11 cellular contexts compared by ENCODE assay signal in genomic region chr6:132132420-132132819, GRCh38.
DNase-seq lines count a peak whose midpoint lies in the region; ATAC-seq and TF ChIP-seq lines count a peak whose summit lies in the region.
"Had no signal": no experiment of that assay in that cellular context is flagged by ENCODE, and none has a peak within 500 bp of the region (broad histone marks: within the 10 kb centered on the region; RNA-seq: fewer than 3 reads in every experiment).

No MANE protein-coding gene starts in this region.

- peaks cover 0 to 6% (median 0%) of the 10 kb centered on the region in 5 experiments for H3K9me3 Mint-ChIP-seq in brain
- H3K9me3 Mint-ChIP-seq: stimulated activated memory B cell treated with anti-CD40 and anti-IgM and Interleukin-4, amounts not matched to agents 10 μg/mL and 1 μg/mL and 100 μg/mL, for 72 hours had no signal

- no peaks in the 10 kb centered on the region for H3K9me3 ChIP-seq in GM23248 (ENCODE audit: low read depth)
- H3K9me3 ChIP-seq in gastrocnemius medialis = no peaks in the 10 kb centered on the region
- H3K9me3 ChIP-seq: Caco-2 had no signal

- H3K4me3 Mint-ChIP-seq in brain = no peak overlapping the region
- H3K4me3 Mint-ChIP-seq: stimulated activated memory B cell treated with anti-CD40 and anti-IgM and Interleukin-4, amounts not matched to agents 10 μg/mL and 1 μg/mL and 100 μg/mL, for 72 hours had no signal

- peaks cover 56% of the 10 kb centered on the region for H3K4me1 ChIP-seq in GM23248 (ENCODE audit: insufficient read depth)
- peaks cover 0 to 5% of the 10 kb centered on the region in 2 donors for H3K4me1 ChIP-seq in gastrocnemius medialis
- H3K4me1 ChIP-seq: Caco-2 had no signal

- no peaks in the 10 kb centered on the region for H3K9me2 ChIP-seq in GM23248 (ENCODE audit: insufficient read depth)

- H3K27ac Mint-ChIP-seq in brain = peak overlapping the region in 4 of 5 experiments; percentile 3 to 96 (median 74)
- H3K27ac Mint-ChIP-seq: stimulated activated memory B cell treated with anti-CD40 and anti-IgM and Interleukin-4, amounts not matched to agents 10 μg/mL and 1 μg/mL and 100 μg/mL, for 72 hours had no signal

- DNase-seq in GM23248 = peak; percentile 53
- no peak for DNase-seq in left ventricle myocardium superior
- DNase-seq in gastrocnemius medialis = no peak
- DNase-seq in DMS153 (lab: John Stamatoyannopoulos, UW) = no peak
- DNase-seq in NCI-H345 treated with DMSO at 0.1 percent for 48 hours (lab: John Stamatoyannopoulos, UW; ENCODE audit: unreplicated experiment) = no peak
- DNase-seq: activated naive CD4-positive, alpha-beta T cell; Caco-2 had no signal

- intact Hi-C loops in left ventricle myocardium superior (cut with micrococcal nuclease) = no loop called here
- intact Hi-C loops in gastrocnemius medialis (cut with DNase I; ENCODE audit: low total_unique reads) = loop anchor here (5.0 to 10.0 kb wide), 2 partner anchors 115 to 178 kb away; partner anchors contain the start of gene CCN2

- H3K79me2 ChIP-seq in GM23248 (ENCODE audit: insufficient read depth) = no peaks in the 10 kb centered on the region

- WGBS in GM23248 (ENCODE audit: low coverage in 1 of 2, low lambda C conversion rate in 2 of 2, missing lambda C conversion rate in 2 of 2), 2 experiments = 46 to 48% methylated on average over 2 of the region's 2 CpGs

- ATAC-seq in left ventricle myocardium superior (peak; percentile 53), gastrocnemius medialis (no peak), HG03025 (IDR thresholded peaks at IDR 0.05; ENCODE audit: low FRiP score, unreplicated experiment) (no peak), GM21528 (IDR thresholded peaks at IDR 0.05; ENCODE audit: low FRiP score, unreplicated experiment) (no peak)

- no peaks in the 10 kb centered on the region for H3K36me3 Mint-ChIP-seq in brain
- H3K36me3 Mint-ChIP-seq: stimulated activated memory B cell treated with anti-CD40 and anti-IgM and Interleukin-4, amounts not matched to agents 10 μg/mL and 1 μg/mL and 100 μg/mL, for 72 hours had no signal

- peaks cover 38% of the 10 kb centered on the region for H3F3A ChIP-seq in GM23248 (ENCODE audit: insufficient read depth)

- H2AFZ ChIP-seq in GM23248 = no peak overlapping the region; the same call in 1 of the 2 replicates

- H3K4me2 ChIP-seq in GM23248 (ENCODE audit: unreplicated experiment) = peak overlapping the region; percentile 74

- H3K27me3 ChIP-seq in GM23248 (replicated peaks; ENCODE audit: insufficient read depth) = no peaks in the 10 kb centered on the region
- H3K27me3 ChIP-seq in gastrocnemius medialis = no peaks in the 10 kb centered on the region

- no peaks in the 10 kb centered on the region for H3K36me3 ChIP-seq in GM23248 (ENCODE audit: low read depth)
- H3K36me3 ChIP-seq in gastrocnemius medialis = no peaks in the 10 kb centered on the region

- no peak for TF ChIP-seq CTCF in brain (conservative IDR thresholded peaks at IDR 0.05)
- TF ChIP-seq CTCF in gastrocnemius medialis (IDR thresholded peaks at IDR 0.05 in 4 of 5, conservative IDR thresholded peaks at IDR 0.05 in 1 of 5) = no peak

- H4K20me1 ChIP-seq in GM23248 (ENCODE audit: insufficient read depth) = no peaks in the 10 kb centered on the region

- peak overlapping the region; percentile 99 for H3K27ac ChIP-seq in GM23248
- H3K27ac ChIP-seq in gastrocnemius medialis = peak overlapping the region; percentile 41 to 68 (median 60)

- peaks cover 46% of the 10 kb centered on the region for H3K4me1 Mint-ChIP-seq in brain

- H3K4me3 ChIP-seq in GM23248 (0 out of 2 replicates have a peak overlapping the region, but pooled peaks have one; percentile 27), gastrocnemius medialis (no peak overlapping the region)

- in situ Hi-C loops in GM23248 (cut with MboI) (loop anchor here (25.0 kb wide), 1 partner anchor 170 kb away; the partner anchor contains the start of gene CCN2), gastrocnemius medialis (cut with MboI; ENCODE audit: low sequenced_read_pairs in 4 of 4) (no loop called here)

- H3K27me3 Mint-ChIP-seq in brain = peaks cover 16% of the 10 kb centered on the region

- peak overlapping the region; percentile 78 for H3K9ac ChIP-seq in GM23248

- TF ChIP-seq POLR2A in gastrocnemius medialis (IDR thresholded peaks at IDR 0.05) = no peak
